In the genomic region with DNA sequence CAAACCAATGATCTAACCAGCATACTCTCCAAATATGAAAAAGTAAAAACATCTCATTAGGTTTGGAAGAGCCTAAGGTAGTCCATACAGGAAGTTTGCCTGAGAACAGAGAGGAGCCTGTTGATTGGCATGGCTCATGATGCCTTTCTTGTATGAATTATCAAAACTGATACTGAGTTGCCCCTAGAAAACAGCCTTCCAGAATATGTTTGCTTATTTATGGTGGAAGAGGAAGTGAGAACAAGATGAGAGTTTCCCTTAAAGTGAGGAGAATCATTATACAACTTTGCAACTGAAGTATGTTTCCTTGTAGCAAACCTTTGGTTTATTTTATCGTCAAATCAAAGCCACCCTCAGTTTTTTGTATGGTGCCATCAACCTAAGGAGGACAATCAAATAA, we compare ENCODE assay signal across 16 cellular contexts. TPM values are rescaled to one million over a fixed set of nuclear protein-coding genes. Genes with fewer than 3 reads are reported as not detected.
DNase-seq lines count a peak whose midpoint lies in the region; ATAC-seq, FAIRE-seq and TF ChIP-seq lines count a peak whose summit lies in the region.
"Had no signal": no experiment of that assay in that cellular context is flagged by ENCODE, and none has a peak within 500 bp of the region (broad histone marks: within the 10 kb centered on the region; RNA-seq: fewer than 3 reads in every experiment).

No MANE protein-coding gene starts in this region.

- no peak overlapping the region for H3K4me3 ChIP-seq in BLaER1
- no peak overlapping the region for H3K4me3 ChIP-seq in GM23248
- H3K4me3 ChIP-seq in body of pancreas: no peak overlapping the region
- H3K4me3 ChIP-seq: uterus had no signal

- no peak overlapping the region for H2AFZ ChIP-seq in GM23248
- H2AFZ ChIP-seq: parathyroid adenoma had no signal

- H3K9ac ChIP-seq in BLaER1: no peak overlapping the region
- no peak overlapping the region for H3K9ac ChIP-seq in GM23248
- H3K9ac ChIP-seq: parathyroid adenoma had no signal

- H3K79me2 ChIP-seq in GM23248 (ENCODE audit: insufficient read depth): no peaks in the 10 kb centered on the region
- H3K79me2 ChIP-seq: parathyroid adenoma had no signal

- TF ChIP-seq POLR2A in body of pancreas (IDR thresholded peaks at IDR 0.05): no peak

- TF ChIP-seq CTCF in body of pancreas (IDR thresholded peaks at IDR 0.05): no peak

- H3K9me2 ChIP-seq in GM23248 (ENCODE audit: insufficient read depth): no peaks in the 10 kb centered on the region

- H3K4me1 ChIP-seq in BLaER1 (peaks cover 17% of the 10 kb centered on the region), GM23248 (ENCODE audit: insufficient read depth) (no peaks in the 10 kb centered on the region), body of pancreas (no peaks in the 10 kb centered on the region)
- H3K4me1 ChIP-seq: parathyroid adenoma, uterus had no signal

- H3K9me3 ChIP-seq in BLaER1 (no peaks in the 10 kb centered on the region), GM23248 (ENCODE audit: low read depth) (no peaks in the 10 kb centered on the region), body of pancreas (no peaks in the 10 kb centered on the region)
- H3K9me3 ChIP-seq: uterus had no signal

- ATAC-seq in HG02571 (IDR thresholded peaks at IDR 0.05; ENCODE audit: unreplicated experiment) (peak; percentile 83), HG03432 (IDR thresholded peaks at IDR 0.05; ENCODE audit: unreplicated experiment) (peak; percentile 90), body of pancreas (no peak)
- ATAC-seq: activated CD4-positive, CD25-positive, alpha-beta regulatory T cell treated with anti-CD3 and anti-CD28 coated beads, Interleukin-2, amount 50 U/mL, for 24 hours had no signal

- H3F3A ChIP-seq in GM23248 (ENCODE audit: insufficient read depth): no peaks in the 10 kb centered on the region

- no peak for FAIRE-seq in GM19239 (lab: Jason Lieb, UNC)

- peaks cover 8% of the 10 kb centered on the region; the same call in 1 of the 2 replicates for H3K36me3 ChIP-seq in BLaER1
- H3K36me3 ChIP-seq in GM23248 (ENCODE audit: low read depth): 0 out of 2 replicates have a peak, but pooled peaks cover 3% of the 10 kb centered on the region
- H3K36me3 ChIP-seq in body of pancreas (replicated peaks in 1 of 2; ENCODE audit: insufficient read depth in 1 of 2, low read depth in 2 of 2): peaks cover 0 to 4% of the 10 kb centered on the region in 2 donors
- H3K36me3 ChIP-seq: uterus had no signal

- H4K20me1 ChIP-seq in BLaER1 (no peaks in the 10 kb centered on the region), GM23248 (ENCODE audit: insufficient read depth) (no peaks in the 10 kb centered on the region)

- in situ Hi-C loops in GM23248 (cut with MboI): no loop called here

- H3K4me2 ChIP-seq in BLaER1: peak overlapping the region; percentile 19; the same call in 1 of the 2 replicates
- no peak overlapping the region for H3K4me2 ChIP-seq in GM23248 (ENCODE audit: unreplicated experiment)

- H3K27ac ChIP-seq in BLaER1 (no peak overlapping the region), GM23248 (no peak overlapping the region), body of pancreas (no peak overlapping the region)
- H3K27ac ChIP-seq: parathyroid adenoma, uterus had no signal

- WGBS in GM23248 (ENCODE audit: low coverage in 1 of 2, low lambda C conversion rate in 2 of 2, missing lambda C conversion rate in 2 of 2), 2 experiments: 100% methylated on average over 1 of the region's 1 CpG
- WGBS in body of pancreas, 2 donors: 46 to 67% methylated on average over 1 of the region's 1 CpG

- intact Hi-C loops in body of pancreas (cut with DNase I): no loop called here

- DNase-seq in GM19239 (ENCODE audit: insufficient read length, low spot score) (peak; percentile 33), GM23248 (no peak), body of pancreas (no peak), midbrain (lab: John Stamatoyannopoulos, UW) (no peak)
- no peak for DNase-seq in effector CD8-positive, alpha-beta T cell (lab: John Stamatoyannopoulos, UW)
- DNase-seq: ACHN; DMS 273 treated with DMSO at 0.1 percent for 48 hours; effector CD4-positive, alpha-beta T cell; NCI-H2029; NK-92 treated with Interleukin-12 subunit alpha and Interleukin-12 subunit beta, amount 100 ng/mL, for 24 hours; uterus had no signal

- no peaks in the 10 kb centered on the region for H3K27me3 ChIP-seq in BLaER1
- H3K27me3 ChIP-seq in GM23248 (replicated peaks; ENCODE audit: insufficient read depth): no peaks in the 10 kb centered on the region
- no peaks in the 10 kb centered on the region for H3K27me3 ChIP-seq in body of pancreas
- H3K27me3 ChIP-seq: uterus had no signal

RNA-seq across cellular contexts. Expression of a gene that starts 23.8 kb away (rescaled TPM):
- 8.6 and 11.7 TPM in 2 replicates for total RNA-seq in GM23248 (2014; rRNA removed; shearing (Covaris generic))
- 1.3 and 2.7 TPM in 2 replicates for polyA plus RNA-seq in GM23248 (2016; fragmentation: Nextera tagmentation; extraction: Ambion mirVana)
- 1 to 10 TPM in 1 of 2 donors, under 1 TPM in 1; 0.52 to 4.3 TPM for total RNA-seq in body of pancreas
